In the genomic region with DNA sequence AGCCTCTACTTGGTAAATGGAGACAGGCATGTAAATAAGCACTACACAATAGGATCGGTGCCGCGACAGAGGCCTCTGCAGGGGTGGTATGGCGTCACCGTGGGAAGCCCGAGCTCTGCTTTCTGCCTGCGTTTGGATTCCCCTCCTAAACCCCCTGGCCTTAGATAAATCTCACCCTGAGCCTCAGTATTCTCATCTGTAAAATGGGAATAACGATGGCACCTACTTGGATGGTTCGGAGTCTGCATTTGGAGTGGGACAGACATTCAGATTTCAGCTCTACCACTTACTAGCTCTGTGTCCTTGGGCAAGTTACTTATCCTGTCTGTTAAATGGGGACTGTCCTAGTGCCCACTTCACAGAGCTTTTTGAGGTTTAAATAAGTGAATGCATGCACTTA, we compare ENCODE assay signal across 3 cellular contexts.
TF ChIP-seq lines count a peak whose summit lies in the region.

No MANE protein-coding gene starts in this region.

TF ChIP-seq in SK-N-SH, 30 proteins besides CTCF, POLR2A, EP300 and RAD21 (continued from another document):
- TF ChIP-seq, protein P1, sequence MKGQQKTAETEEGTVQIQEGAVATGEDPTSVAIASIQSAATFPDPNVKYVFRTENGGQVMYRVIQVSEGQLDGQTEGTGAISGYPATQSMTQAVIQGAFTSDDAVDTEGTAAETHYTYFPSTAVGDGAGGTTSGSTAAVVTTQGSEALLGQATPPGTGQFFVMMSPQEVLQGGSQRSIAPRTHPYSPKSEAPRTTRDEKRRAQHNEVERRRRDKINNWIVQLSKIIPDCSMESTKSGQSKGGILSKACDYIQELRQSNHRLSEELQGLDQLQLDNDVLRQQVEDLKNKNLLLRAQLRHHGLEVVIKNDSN (IDR thresholded peaks at IDR 0.05; ENCODE audit: borderline replicate concordance, low read depth) = no peak

TF ChIP-seq in SK-N-SH treated with all-trans-retinoic acid at 6 μM for 48 hours, 23 proteins besides CTCF, POLR2A, EP300 and RAD21 (continued from another document):
- TF ChIP-seq, protein P2, sequence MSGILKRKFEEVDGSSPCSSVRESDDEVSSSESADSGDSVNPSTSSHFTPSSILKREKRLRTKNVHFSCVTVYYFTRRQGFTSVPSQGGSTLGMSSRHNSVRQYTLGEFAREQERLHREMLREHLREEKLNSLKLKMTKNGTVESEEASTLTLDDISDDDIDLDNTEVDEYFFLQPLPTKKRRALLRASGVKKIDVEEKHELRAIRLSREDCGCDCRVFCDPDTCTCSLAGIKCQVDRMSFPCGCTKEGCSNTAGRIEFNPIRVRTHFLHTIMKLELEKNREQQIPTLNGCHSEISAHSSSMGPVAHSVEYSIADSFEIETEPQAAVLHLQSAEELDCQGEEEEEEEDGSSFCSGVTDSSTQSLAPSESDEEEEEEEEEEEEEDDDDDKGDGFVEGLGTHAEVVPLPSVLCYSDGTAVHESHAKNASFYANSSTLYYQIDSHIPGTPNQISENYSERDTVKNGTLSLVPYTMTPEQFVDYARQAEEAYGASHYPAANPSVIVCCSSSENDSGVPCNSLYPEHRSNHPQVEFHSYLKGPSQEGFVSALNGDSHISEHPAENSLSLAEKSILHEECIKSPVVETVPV (CRISPR knock-in tag; IDR thresholded peaks at IDR 0.05) = no peak
- TF ChIP-seq, protein P3, sequence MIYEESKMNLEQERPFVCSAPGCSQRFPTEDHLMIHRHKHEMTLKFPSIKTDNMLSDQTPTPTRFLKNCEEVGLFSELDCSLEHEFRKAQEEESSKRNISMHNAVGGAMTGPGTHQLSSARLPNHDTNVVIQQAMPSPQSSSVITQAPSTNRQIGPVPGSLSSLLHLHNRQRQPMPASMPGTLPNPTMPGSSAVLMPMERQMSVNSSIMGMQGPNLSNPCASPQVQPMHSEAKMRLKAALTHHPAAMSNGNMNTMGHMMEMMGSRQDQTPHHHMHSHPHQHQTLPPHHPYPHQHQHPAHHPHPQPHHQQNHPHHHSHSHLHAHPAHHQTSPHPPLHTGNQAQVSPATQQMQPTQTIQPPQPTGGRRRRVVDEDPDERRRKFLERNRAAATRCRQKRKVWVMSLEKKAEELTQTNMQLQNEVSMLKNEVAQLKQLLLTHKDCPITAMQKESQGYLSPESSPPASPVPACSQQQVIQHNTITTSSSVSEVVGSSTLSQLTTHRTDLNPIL (CRISPR knock-in tag; IDR thresholded peaks at IDR 0.05; ENCODE audit: low read depth) = no peak
- TF ChIP-seq, protein P4, sequence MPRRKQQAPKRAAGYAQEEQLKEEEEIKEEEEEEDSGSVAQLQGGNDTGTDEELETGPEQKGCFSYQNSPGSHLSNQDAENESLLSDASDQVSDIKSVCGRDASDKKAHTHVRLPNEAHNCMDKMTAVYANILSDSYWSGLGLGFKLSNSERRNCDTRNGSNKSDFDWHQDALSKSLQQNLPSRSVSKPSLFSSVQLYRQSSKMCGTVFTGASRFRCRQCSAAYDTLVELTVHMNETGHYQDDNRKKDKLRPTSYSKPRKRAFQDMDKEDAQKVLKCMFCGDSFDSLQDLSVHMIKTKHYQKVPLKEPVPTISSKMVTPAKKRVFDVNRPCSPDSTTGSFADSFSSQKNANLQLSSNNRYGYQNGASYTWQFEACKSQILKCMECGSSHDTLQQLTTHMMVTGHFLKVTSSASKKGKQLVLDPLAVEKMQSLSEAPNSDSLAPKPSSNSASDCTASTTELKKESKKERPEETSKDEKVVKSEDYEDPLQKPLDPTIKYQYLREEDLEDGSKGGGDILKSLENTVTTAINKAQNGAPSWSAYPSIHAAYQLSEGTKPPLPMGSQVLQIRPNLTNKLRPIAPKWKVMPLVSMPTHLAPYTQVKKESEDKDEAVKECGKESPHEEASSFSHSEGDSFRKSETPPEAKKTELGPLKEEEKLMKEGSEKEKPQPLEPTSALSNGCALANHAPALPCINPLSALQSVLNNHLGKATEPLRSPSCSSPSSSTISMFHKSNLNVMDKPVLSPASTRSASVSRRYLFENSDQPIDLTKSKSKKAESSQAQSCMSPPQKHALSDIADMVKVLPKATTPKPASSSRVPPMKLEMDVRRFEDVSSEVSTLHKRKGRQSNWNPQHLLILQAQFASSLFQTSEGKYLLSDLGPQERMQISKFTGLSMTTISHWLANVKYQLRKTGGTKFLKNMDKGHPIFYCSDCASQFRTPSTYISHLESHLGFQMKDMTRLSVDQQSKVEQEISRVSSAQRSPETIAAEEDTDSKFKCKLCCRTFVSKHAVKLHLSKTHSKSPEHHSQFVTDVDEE (CRISPR knock-in tag; IDR thresholded peaks at IDR 0.05) = no peak
- TF ChIP-seq PPARA (CRISPR knock-in tag; IDR thresholded peaks at IDR 0.05; ENCODE audit: borderline replicate concordance) (no peak), ZNF70 (CRISPR knock-in tag; IDR thresholded peaks at IDR 0.05) (no peak)
- TF ChIP-seq, protein P5, sequence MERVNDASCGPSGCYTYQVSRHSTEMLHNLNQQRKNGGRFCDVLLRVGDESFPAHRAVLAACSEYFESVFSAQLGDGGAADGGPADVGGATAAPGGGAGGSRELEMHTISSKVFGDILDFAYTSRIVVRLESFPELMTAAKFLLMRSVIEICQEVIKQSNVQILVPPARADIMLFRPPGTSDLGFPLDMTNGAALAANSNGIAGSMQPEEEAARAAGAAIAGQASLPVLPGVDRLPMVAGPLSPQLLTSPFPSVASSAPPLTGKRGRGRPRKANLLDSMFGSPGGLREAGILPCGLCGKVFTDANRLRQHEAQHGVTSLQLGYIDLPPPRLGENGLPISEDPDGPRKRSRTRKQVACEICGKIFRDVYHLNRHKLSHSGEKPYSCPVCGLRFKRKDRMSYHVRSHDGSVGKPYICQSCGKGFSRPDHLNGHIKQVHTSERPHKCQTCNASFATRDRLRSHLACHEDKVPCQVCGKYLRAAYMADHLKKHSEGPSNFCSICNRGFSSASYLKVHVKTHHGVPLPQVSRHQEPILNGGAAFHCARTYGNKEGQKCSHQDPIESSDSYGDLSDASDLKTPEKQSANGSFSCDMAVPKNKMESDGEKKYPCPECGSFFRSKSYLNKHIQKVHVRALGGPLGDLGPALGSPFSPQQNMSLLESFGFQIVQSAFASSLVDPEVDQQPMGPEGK (CRISPR knock-in tag; IDR thresholded peaks at IDR 0.05; ENCODE audit: borderline replicate concordance) = no peak

TF ChIP-seq in neural cell, 6 proteins besides CTCF, POLR2A, EP300 and RAD21:
- TF ChIP-seq, protein P6, sequence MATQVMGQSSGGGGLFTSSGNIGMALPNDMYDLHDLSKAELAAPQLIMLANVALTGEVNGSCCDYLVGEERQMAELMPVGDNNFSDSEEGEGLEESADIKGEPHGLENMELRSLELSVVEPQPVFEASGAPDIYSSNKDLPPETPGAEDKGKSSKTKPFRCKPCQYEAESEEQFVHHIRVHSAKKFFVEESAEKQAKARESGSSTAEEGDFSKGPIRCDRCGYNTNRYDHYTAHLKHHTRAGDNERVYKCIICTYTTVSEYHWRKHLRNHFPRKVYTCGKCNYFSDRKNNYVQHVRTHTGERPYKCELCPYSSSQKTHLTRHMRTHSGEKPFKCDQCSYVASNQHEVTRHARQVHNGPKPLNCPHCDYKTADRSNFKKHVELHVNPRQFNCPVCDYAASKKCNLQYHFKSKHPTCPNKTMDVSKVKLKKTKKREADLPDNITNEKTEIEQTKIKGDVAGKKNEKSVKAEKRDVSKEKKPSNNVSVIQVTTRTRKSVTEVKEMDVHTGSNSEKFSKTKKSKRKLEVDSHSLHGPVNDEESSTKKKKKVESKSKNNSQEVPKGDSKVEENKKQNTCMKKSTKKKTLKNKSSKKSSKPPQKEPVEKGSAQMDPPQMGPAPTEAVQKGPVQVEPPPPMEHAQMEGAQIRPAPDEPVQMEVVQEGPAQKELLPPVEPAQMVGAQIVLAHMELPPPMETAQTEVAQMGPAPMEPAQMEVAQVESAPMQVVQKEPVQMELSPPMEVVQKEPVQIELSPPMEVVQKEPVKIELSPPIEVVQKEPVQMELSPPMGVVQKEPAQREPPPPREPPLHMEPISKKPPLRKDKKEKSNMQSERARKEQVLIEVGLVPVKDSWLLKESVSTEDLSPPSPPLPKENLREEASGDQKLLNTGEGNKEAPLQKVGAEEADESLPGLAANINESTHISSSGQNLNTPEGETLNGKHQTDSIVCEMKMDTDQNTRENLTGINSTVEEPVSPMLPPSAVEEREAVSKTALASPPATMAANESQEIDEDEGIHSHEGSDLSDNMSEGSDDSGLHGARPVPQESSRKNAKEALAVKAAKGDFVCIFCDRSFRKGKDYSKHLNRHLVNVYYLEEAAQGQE (IDR thresholded peaks at IDR 0.05; ENCODE audit: borderline replicate concordance) = no peak
- TF ChIP-seq SMC3 (conservative IDR thresholded peaks at IDR 0.05; ENCODE audit: poor library complexity) (no peak), MXI1 (conservative IDR thresholded peaks at IDR 0.05; ENCODE audit: poor library complexity, severe bottlenecking) (no peak), POLR2AphosphoS5 (IDR thresholded peaks at IDR 0.05) (no peak), TAF1 (IDR thresholded peaks at IDR 0.05; ENCODE audit: low read depth) (no peak)
